8 cellular contexts compared by ENCODE assay signal in the genomic region with DNA sequence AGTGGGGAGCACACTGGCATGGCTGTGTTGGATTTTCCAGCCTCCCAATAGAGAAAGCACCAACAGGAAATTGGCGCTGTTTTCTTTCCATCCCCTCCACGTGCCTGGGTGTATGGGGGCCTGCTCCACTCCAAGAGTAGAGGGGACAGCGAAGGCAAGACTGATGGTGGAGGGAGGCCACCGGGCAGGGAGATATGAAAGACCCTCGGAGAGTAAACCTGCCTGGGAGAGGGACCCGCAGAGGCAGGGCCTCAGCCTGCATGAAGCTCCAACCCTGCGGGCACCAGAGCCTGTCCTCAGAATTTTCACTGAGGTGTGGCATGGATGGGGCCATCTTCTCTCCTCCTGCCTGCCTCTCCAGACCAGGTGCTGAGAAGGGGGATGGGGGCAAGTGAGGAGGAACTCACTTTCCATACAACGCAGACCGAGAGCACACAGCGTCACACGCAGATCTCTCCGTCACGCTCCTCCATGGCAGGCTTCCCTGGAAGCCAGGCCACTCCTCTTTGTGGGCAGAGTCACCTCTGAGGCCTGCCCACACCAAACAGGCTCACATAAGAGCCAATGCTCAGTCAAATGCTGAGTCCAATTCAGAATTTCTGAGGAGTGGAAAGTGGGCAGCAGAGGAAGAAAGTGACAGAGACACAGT. TPM values are rescaled to one million over a fixed set of nuclear protein-coding genes. Genes with fewer than 3 reads are reported as not detected.
DNase-seq lines count a peak whose midpoint lies in the region; ATAC-seq and TF ChIP-seq lines count a peak whose summit lies in the region.

No MANE protein-coding gene starts in this region.

- H3K36me3 Mint-ChIP-seq in T-helper 1 cell treated with Interleukin-12 subunit alpha and Interleukin-12 subunit beta and Interleukin-4 antibody, amounts not matched to agents 30 μg/mL and 1 μg/mL, for 36 hours (ENCODE audit: low read depth) = peaks cover 8% of the 10 kb centered on the region
- peaks cover 19% of the 10 kb centered on the region for H3K36me3 Mint-ChIP-seq in activated naive CD4-positive, alpha-beta T cell treated with anti-CD3 and anti-CD28 coated beads, Interleukin-2, amount 10 ng/mL, durations not matched to agents 7 days and 5 days

- H3K27ac Mint-ChIP-seq in T-helper 1 cell treated with Interleukin-12 subunit alpha and Interleukin-12 subunit beta and Interleukin-4 antibody, amounts not matched to agents 30 μg/mL and 1 μg/mL, for 36 hours = peak overlapping the region; percentile 94
- H3K27ac Mint-ChIP-seq in activated naive CD4-positive, alpha-beta T cell treated with anti-CD3 and anti-CD28 coated beads, Interleukin-2, amount 10 ng/mL, durations not matched to agents 7 days and 5 days = peak overlapping the region; percentile 92

- H3K4me1 Mint-ChIP-seq in T-helper 1 cell treated with Interleukin-12 subunit alpha and Interleukin-12 subunit beta and Interleukin-4 antibody, amounts not matched to agents 30 μg/mL and 1 μg/mL, for 36 hours (ENCODE audit: low read depth) = peaks cover 55% of the 10 kb centered on the region
- peaks cover 74% of the 10 kb centered on the region for H3K4me1 Mint-ChIP-seq in activated naive CD4-positive, alpha-beta T cell treated with anti-CD3 and anti-CD28 coated beads, Interleukin-2, amount 10 ng/mL, durations not matched to agents 7 days and 5 days

- H3K27ac ChIP-seq in left lung (peak overlapping the region; percentile 26 to 80), thymus (ENCODE audit: low read depth) (peak overlapping the region; percentile 98)

- no peak overlapping the region for H3K4me3 ChIP-seq in left lung
- no peak overlapping the region for H3K4me3 ChIP-seq in thymus (ENCODE audit: low read length)

- intact Hi-C loops in left lung (cut with DNase I) = no loop called here

- H3K9me3 Mint-ChIP-seq in T-helper 1 cell treated with Interleukin-12 subunit alpha and Interleukin-12 subunit beta and Interleukin-4 antibody, amounts not matched to agents 30 μg/mL and 1 μg/mL, for 36 hours = no peaks in the 10 kb centered on the region
- H3K9me3 Mint-ChIP-seq in activated naive CD4-positive, alpha-beta T cell treated with anti-CD3 and anti-CD28 coated beads, Interleukin-2, amount 10 ng/mL, durations not matched to agents 7 days and 5 days = no peaks in the 10 kb centered on the region

- H3K4me1 ChIP-seq in left lung (peaks cover 14 to 86% of the 10 kb centered on the region in 2 donors), thymus (ENCODE audit: control insufficient read depth, insufficient read depth, low read length) (peaks cover 47% of the 10 kb centered on the region)

- peak; percentile 62 for ATAC-seq in left lung
- ATAC-seq in HG03095 (IDR thresholded peaks at IDR 0.05; ENCODE audit: unreplicated experiment) = no peak
- ATAC-seq in GM19351 (IDR thresholded peaks at IDR 0.05; ENCODE audit: unreplicated experiment) = no peak

- TF ChIP-seq CTCF in left lung (IDR thresholded peaks at IDR 0.05) = no peak

- 78% methylated on average over 13 of the region's 13 CpGs for WGBS in thymus

- no peak for DNase-seq in T-helper 1 cell
- peak; percentile 58 for DNase-seq in activated naive CD4-positive, alpha-beta T cell treated with anti-CD3 and anti-CD28 coated beads, Interleukin-2, amount 10 ng/mL, durations not matched to agents 7 days and 5 days
- DNase-seq in left lung = no peak
- no peak for DNase-seq in SHP77 (lab: John Stamatoyannopoulos, UW)

- H3K9me3 ChIP-seq in left lung (no peaks in the 10 kb centered on the region), thymus (ENCODE audit: control insufficient read depth) (peaks cover 1% of the 10 kb centered on the region)

- CTCF ChIA-PET in activated naive CD4-positive, alpha-beta T cell treated with anti-CD3 and anti-CD28 coated beads, Interleukin-2, amount 10 ng/mL, durations not matched to agents 7 days and 5 days (lab: Charles Lee) = interaction anchor here (1.3 to 6.3 kb wide), 5 partner anchors 10 to 42 kb away, joined by 3 to 58 read pairs (median 4); no protein-coding TSS in a partner anchor

- H3K36me3 ChIP-seq in left lung = no peaks in the 10 kb centered on the region
- peaks cover 14% of the 10 kb centered on the region for H3K36me3 ChIP-seq in thymus (ENCODE audit: control insufficient read depth, insufficient read depth)

- H3K27me3 ChIP-seq in left lung (no peaks in the 10 kb centered on the region), thymus (ENCODE audit: control insufficient read depth, insufficient read depth) (no peaks in the 10 kb centered on the region)

- H3K4me3 Mint-ChIP-seq in T-helper 1 cell treated with Interleukin-12 subunit alpha and Interleukin-12 subunit beta and Interleukin-4 antibody, amounts not matched to agents 30 μg/mL and 1 μg/mL, for 36 hours = peak overlapping the region; percentile 17
- H3K4me3 Mint-ChIP-seq in activated naive CD4-positive, alpha-beta T cell treated with anti-CD3 and anti-CD28 coated beads, Interleukin-2, amount 10 ng/mL, durations not matched to agents 7 days and 5 days = peak overlapping the region; percentile 61

- H3K27me3 Mint-ChIP-seq in T-helper 1 cell treated with Interleukin-12 subunit alpha and Interleukin-12 subunit beta and Interleukin-4 antibody, amounts not matched to agents 30 μg/mL and 1 μg/mL, for 36 hours (ENCODE audit: low read depth) = no peaks in the 10 kb centered on the region
- no peaks in the 10 kb centered on the region for H3K27me3 Mint-ChIP-seq in activated naive CD4-positive, alpha-beta T cell treated with anti-CD3 and anti-CD28 coated beads, Interleukin-2, amount 10 ng/mL, durations not matched to agents 7 days and 5 days

RNA-seq across cellular contexts. Expression of a gene that starts 18.8 kb away (rescaled TPM):
- total RNA-seq in left lung = 100 to 1,000 TPM; 281 to 298 TPM
- polyA plus RNA-seq in thymus = 152 TPM

RNA-seq across cellular contexts. Expression of a gene that starts 54.0 kb away (rescaled TPM):
- total RNA-seq in left lung = 10 to 100 TPM; 35.0 to 53.8 TPM
- 7.9 TPM for polyA plus RNA-seq in thymus
